Comparison of ENCODE assay signal across 21 cellular contexts in genomic region chr9:136537411-136537810, GRCh38. TPM values are rescaled to one million over a fixed set of nuclear protein-coding genes. Genes with fewer than 3 reads are reported as not detected.
DNase-seq lines count a peak whose midpoint lies in the region; ATAC-seq, FAIRE-seq and TF ChIP-seq lines count a peak whose summit lies in the region.
"Had no signal": no experiment of that assay in that cellular context is flagged by ENCODE, and none has a peak within 500 bp of the region (broad histone marks: within the 10 kb centered on the region; RNA-seq: fewer than 3 reads in every experiment).

No MANE protein-coding gene starts in this region.

- POLR2A ChIA-PET in HepG2 (lab: Yijun Ruan, JAX) (no interaction called here), WTC11 (lab: Charles Lee) (no interaction called here)

- CTCF ChIA-PET in HepG2 (lab: Yijun Ruan, JAX; ENCODE audit: low intra/inter-chr PET ratio, low total read pairs) (no interaction called here), WTC11 (lab: Charles Lee) (interaction anchor here (1.2 to 1.5 kb wide), 4 partner anchors 11 to 92 kb away, joined by 3 to 4 read pairs (median 3); no protein-coding TSS in a partner anchor)

- H3K27ac Mint-ChIP-seq in WTC11 = no peak overlapping the region
- H3K27ac Mint-ChIP-seq: H9, neural progenitor cell had no signal

- H3K27ac ChIP-seq in HepG2 (ENCODE audit: extremely low read length, insufficient read depth, low read length) = no peak overlapping the region
- H3K27ac ChIP-seq in right lobe of liver = no peak overlapping the region
- peak overlapping the region; percentile 0 for H3K27ac ChIP-seq in lower lobe of right lung
- peak overlapping the region; percentile 91 for H3K27ac ChIP-seq in vagina
- no peak overlapping the region for H3K27ac ChIP-seq in tibial artery
- no peak overlapping the region for H3K27ac ChIP-seq in right cardiac atrium (ENCODE audit: low read length)
- H3K27ac ChIP-seq: neural progenitor cell had no signal

- H3K9me3 Mint-ChIP-seq in WTC11 = no peaks in the 10 kb centered on the region
- H3K9me3 Mint-ChIP-seq: H9, neural progenitor cell had no signal

- no peaks in the 10 kb centered on the region; a peak in 1 of 5 replicates for H3K27me3 ChIP-seq in HepG2 (ENCODE audit: control insufficient read depth in 1 of 2, insufficient read depth in 2 of 2, low read length in 2 of 2)
- no peaks in the 10 kb centered on the region for H3K27me3 ChIP-seq in right lobe of liver
- H3K27me3 ChIP-seq in lower lobe of right lung (ENCODE audit: low read depth) = no peaks in the 10 kb centered on the region
- H3K27me3 ChIP-seq in vagina = no peaks in the 10 kb centered on the region
- H3K27me3 ChIP-seq in tibial artery = no peaks in the 10 kb centered on the region
- no peaks in the 10 kb centered on the region for H3K27me3 ChIP-seq in right cardiac atrium (ENCODE audit: control insufficient read depth, insufficient read depth)
- H3K27me3 ChIP-seq: BE2C, neural progenitor cell, right atrium auricular region, suprapubic skin had no signal

- H3K9me3 ChIP-seq in HepG2 (ENCODE audit: low read length) (no peaks in the 10 kb centered on the region), right lobe of liver (no peaks in the 10 kb centered on the region), lower lobe of right lung (no peaks in the 10 kb centered on the region), vagina (no peaks in the 10 kb centered on the region), tibial artery (no peaks in the 10 kb centered on the region), right cardiac atrium (ENCODE audit: control insufficient read depth, low read length) (no peaks in the 10 kb centered on the region)
- H3K9me3 ChIP-seq: BE2C, right atrium auricular region, suprapubic skin had no signal

- TF ChIP-seq POLR2A in HepG2 (IDR thresholded peaks at IDR 0.05; ENCODE audit: insufficient read depth in 1 of 2, low read depth in 2 of 2, low read length in 2 of 2) (no peak), right lobe of liver (IDR thresholded peaks at IDR 0.05) (no peak), vagina (IDR thresholded peaks at IDR 0.05) (no peak)

- BruUV-seq in HepG2 (replicated peaks; lab: Mats Ljungman, UMichigan) = no TSS peak

- no peaks in the 10 kb centered on the region for H3K27me3 Mint-ChIP-seq in WTC11 (ENCODE audit: low read depth)

- in situ Hi-C loops in HepG2 (cut with HindIII; ENCODE audit: extremely low pct_ligation_motif_present, low pct_unique_long_range_greater_than_20kb) = no loop called here

- H3K4me1 Mint-ChIP-seq in WTC11 = peaks cover 21% of the 10 kb centered on the region

- H3K4me1 ChIP-seq in HepG2 (ENCODE audit: insufficient read depth, low read length) = no peaks in the 10 kb centered on the region
- H3K4me1 ChIP-seq in right lobe of liver = peaks cover 0 to 15% (median 4%) of the 10 kb centered on the region in 4 donors
- peaks cover 90% of the 10 kb centered on the region for H3K4me1 ChIP-seq in lower lobe of right lung
- peaks cover 94% of the 10 kb centered on the region for H3K4me1 ChIP-seq in vagina
- peaks cover 0 to 68% (median 42%) of the 10 kb centered on the region in 4 donors for H3K4me1 ChIP-seq in tibial artery
- H3K4me1 ChIP-seq in right cardiac atrium (ENCODE audit: control insufficient read depth, insufficient read depth, low read length) = peaks cover 19% of the 10 kb centered on the region
- H3K4me1 ChIP-seq: BE2C had no signal

- H4K20me1 ChIP-seq in HepG2 (ENCODE audit: insufficient read depth, low read length) = no peaks in the 10 kb centered on the region

- TF ChIP-seq EP300 in HepG2 (IDR thresholded peaks at IDR 0.05; ENCODE audit: low read depth in 2 of 2, low read length in 2 of 2) (no peak), HepG2 (CRISPR knock-in tag; IDR thresholded peaks at IDR 0.05; ENCODE audit: borderline replicate concordance) (no peak)

- 87% methylated on average over 7 of the region's 7 CpGs for WGBS in HepG2 (ENCODE audit: low lambda C conversion rate)
- 82% methylated on average over 2 of the region's 7 CpGs for WGBS in right lobe of liver (ENCODE audit: insufficient coverage, low coverage, low lambda C conversion rate, missing lambda C conversion rate)
- WGBS in right cardiac atrium = 89% methylated on average over 7 of the region's 7 CpGs

- TF ChIP-seq CTCF in HepG2 (CRISPR knock-in tag; IDR thresholded peaks at IDR 0.05) (no peak), right lobe of liver (IDR thresholded peaks at IDR 0.05) (no peak), WTC11 (IDR thresholded peaks at IDR 0.05) (no peak), lower lobe of right lung (IDR thresholded peaks at IDR 0.05) (no peak), vagina (IDR thresholded peaks at IDR 0.05) (no peak), tibial artery (IDR thresholded peaks at IDR 0.05) (no peak)

- H3K36me3 ChIP-seq in HepG2 (replicated peaks in 1 of 2; ENCODE audit: control insufficient read depth in 1 of 2, insufficient read depth in 2 of 2, low read length in 2 of 2) = no peaks in the 10 kb centered on the region
- peaks cover 0 to 4% (median 0%) of the 10 kb centered on the region in 4 donors for H3K36me3 ChIP-seq in right lobe of liver
- H3K36me3 ChIP-seq in lower lobe of right lung = peaks cover 51% of the 10 kb centered on the region
- H3K36me3 ChIP-seq in vagina = peaks cover 0 to 6% of the 10 kb centered on the region in 2 donors
- H3K36me3 ChIP-seq in tibial artery = peaks cover 0 to 40% (median 23%) of the 10 kb centered on the region in 3 donors
- H3K36me3 ChIP-seq: BE2C, neural progenitor cell had no signal

- DNase-seq in HepG2 (ENCODE audit: low spot score) (no peak), right lobe of liver (no peak), WTC11 (ENCODE audit: low spot score) (no peak), lower lobe of right lung (no peak), vagina (ENCODE audit: extremely low spot score in 2 of 2) (no peak), tibial artery (no peak), AG08396 (ENCODE audit: low spot score) (no peak), right cardiac atrium (no peak)
- DNase-seq: amygdala; BE2C; central memory CD4-positive, alpha-beta T cell; DMS153; effector CD4-positive, alpha-beta T cell; head of caudate nucleus; NCI-H1092; NCI-H2081 treated with DMSO at 0.1 percent for 48 hours; NCI-H510A treated with DMSO at 0.1 percent for 48 hours had no signal

- H3K4me2 ChIP-seq in HepG2 (ENCODE audit: low read depth, low read length) = no peak overlapping the region
- H3K4me2 ChIP-seq: neural progenitor cell had no signal

- ATAC-seq in HepG2 = no peak
- no peak for ATAC-seq in right lobe of liver
- no peak for ATAC-seq in WTC11
- ATAC-seq in lower lobe of right lung = no peak
- no peak for ATAC-seq in right cardiac atrium

- FAIRE-seq in HepG2 (lab: Jason Lieb, UNC) = no peak

- intact Hi-C loops in HepG2 (cut with micrococcal nuclease; ENCODE audit: unreplicated experiment) (no loop called here), right lobe of liver (cut with DNase I) (no loop called here), lower lobe of right lung (cut with DNase I) (no loop called here), vagina (cut with DNase I) (no loop called here), tibial artery (cut with DNase I; ENCODE audit: low total_unique reads) (loop anchor here (5.0 kb wide), 1 partner anchor 80 kb away; no protein-coding TSS in a partner anchor), right cardiac atrium (cut with DNase I) (no loop called here)

- peaks cover 8% of the 10 kb centered on the region for H3K36me3 Mint-ChIP-seq in WTC11

- no peaks in the 10 kb centered on the region for H3K79me2 ChIP-seq in HepG2 (ENCODE audit: insufficient read depth, low read length)

- no peak overlapping the region for H3K9ac ChIP-seq in HepG2 (ENCODE audit: insufficient read depth, low read depth, low read length)
- H3K9ac ChIP-seq: neural progenitor cell had no signal

- H2AFZ ChIP-seq in HepG2 (ENCODE audit: low read length) = no peak overlapping the region
- H2AFZ ChIP-seq: neural progenitor cell had no signal

- no peak overlapping the region for H3K4me3 ChIP-seq in HepG2 (replicated peaks in 1 of 3; ENCODE audit: insufficient read depth in 1 of 3, low read depth in 2 of 3, low read length in 3 of 3)
- H3K4me3 ChIP-seq in right lobe of liver = no peak overlapping the region
- no peak overlapping the region for H3K4me3 ChIP-seq in lower lobe of right lung
- no peak overlapping the region for H3K4me3 ChIP-seq in vagina
- H3K4me3 ChIP-seq in tibial artery = no peak overlapping the region
- H3K4me3 ChIP-seq in right cardiac atrium (ENCODE audit: low read length) = no peak overlapping the region
- H3K4me3 ChIP-seq: neural progenitor cell, right atrium auricular region, suprapubic skin had no signal

- no peak for TF ChIP-seq RAD21 in HepG2 (CRISPR knock-in tag; IDR thresholded peaks at IDR 0.05)

- no peak overlapping the region for H3K4me3 Mint-ChIP-seq in WTC11
- H3K4me3 Mint-ChIP-seq: H9, neural progenitor cell had no signal

RNA-seq across cellular contexts. Expression of gene NOTCH1, which starts 8.4 kb away (rescaled TPM):
- total RNA-seq in HepG2 (2016; rRNA removed; fragmentation: Illumina TruSeq; extraction: Trizol) (0.22 and 0.35 TPM in 2 replicates), right lobe of liver (10 to 100 TPM; 17.4 to 26.2 (median 19.3) TPM), WTC11 (2021) (76.7 to 95.6 TPM (median 79.2 TPM) in 3 replicates), lower lobe of right lung (91.4 TPM), vagina (67.0 TPM), right cardiac atrium (10 to 100 TPM; 20.4 to 31.9 (median 29.4) TPM)
- 0.18 and 0.20 TPM in 2 replicates for total RNA-seq in HepG2 (2016; cell fraction: cytosol; rRNA removed; fragmentation: Illumina TruSeq; extraction: Trizol; ENCODE audit: low read depth)
- 0.13 and 0.43 TPM in 2 replicates for total RNA-seq in HepG2 (2016; cell fraction: insoluble cytoplasmic fraction; rRNA removed; fragmentation: Illumina TruSeq; extraction: Trizol)
- total RNA-seq in HepG2 (2016; cell fraction: membrane; rRNA removed; fragmentation: Illumina TruSeq; extraction: Trizol) = 0.17 and 0.28 TPM in 2 replicates
- 0.69 and 1.3 TPM in 2 replicates for total RNA-seq in HepG2 (2016; cell fraction: nucleus; rRNA removed; fragmentation: Illumina TruSeq; extraction: Trizol)
- polyA plus RNA-seq in HepG2 (2011; rRNA removed) (0.09 and 0.12 TPM in 2 replicates), right cardiac atrium (10.8 TPM)
- 0.04 and 0.11 TPM in 2 replicates for polyA plus RNA-seq in HepG2 (2011; cell fraction: cytosol; rRNA removed)
- 0.90 and 1.1 TPM in 2 replicates for polyA plus RNA-seq in HepG2 (2011; cell fraction: nucleus; rRNA removed)
- 0.09 and 0.31 TPM in 2 replicates for polyA plus RNA-seq in HepG2 (2012)
- 0.02 TPM in 2 replicates for polyA plus RNA-seq in HepG2 (2016; cell fraction: cytosol; fragmentation: Illumina TruSeq; extraction: Trizol; ENCODE audit: low read depth)
- polyA plus RNA-seq in HepG2 (2016; cell fraction: insoluble cytoplasmic fraction; fragmentation: Illumina TruSeq; extraction: Trizol; ENCODE audit: low read depth) = 0.15 and 0.22 TPM in 2 replicates
- polyA plus RNA-seq in HepG2 (2016; cell fraction: membrane; fragmentation: Illumina TruSeq; extraction: Trizol; ENCODE audit: low read depth) = 0.05 and 0.13 TPM in 2 replicates
- 1.3 and 1.9 TPM in 2 replicates for polyA plus RNA-seq in HepG2 (2016; cell fraction: nucleus; fragmentation: Illumina TruSeq; extraction: Trizol; ENCODE audit: insufficient read depth, low read depth)
- polyA minus RNA-seq in HepG2 (2011; rRNA and poly(A)+ RNA removed; ENCODE audit: low replicate concordance) = 0.54 and 4.7 TPM in 2 replicates
- polyA minus RNA-seq in HepG2 (2011; cell fraction: cytosol; rRNA and poly(A)+ RNA removed) = 0.44 and 0.99 TPM in 2 replicates
- polyA minus RNA-seq in HepG2 (2011; cell fraction: nucleus; rRNA and poly(A)+ RNA removed) = 0.64 and 0.75 TPM in 2 replicates

RNA-seq across cellular contexts. Expression of gene SEC16A, which starts 54.6 kb away (rescaled TPM):
- total RNA-seq in HepG2 (2016; rRNA removed; fragmentation: Illumina TruSeq; extraction: Trizol) = 15.9 and 27.7 TPM in 2 replicates
- 3.9 TPM in 2 replicates for total RNA-seq in HepG2 (2016; cell fraction: cytosol; rRNA removed; fragmentation: Illumina TruSeq; extraction: Trizol; ENCODE audit: low read depth)
- total RNA-seq in HepG2 (2016; cell fraction: insoluble cytoplasmic fraction; rRNA removed; fragmentation: Illumina TruSeq; extraction: Trizol) = 15.7 and 21.0 TPM in 2 replicates
- total RNA-seq in HepG2 (2016; cell fraction: membrane; rRNA removed; fragmentation: Illumina TruSeq; extraction: Trizol) = 12.2 and 12.3 TPM in 2 replicates
- total RNA-seq in HepG2 (2016; cell fraction: nucleus; rRNA removed; fragmentation: Illumina TruSeq; extraction: Trizol) = 25.4 and 28.9 TPM in 2 replicates
- 17.9 and 18.9 TPM in 2 replicates for polyA plus RNA-seq in HepG2 (2011; rRNA removed)
- polyA plus RNA-seq in HepG2 (2011; cell fraction: cytosol; rRNA removed) = 12.7 and 13.2 TPM in 2 replicates
- 71.0 and 81.7 TPM in 2 replicates for polyA plus RNA-seq in HepG2 (2011; cell fraction: nucleus; rRNA removed)
- polyA plus RNA-seq in HepG2 (2012) = 26.1 and 28.5 TPM in 2 replicates
- 2.6 and 3.4 TPM in 2 replicates for polyA plus RNA-seq in HepG2 (2016; cell fraction: cytosol; fragmentation: Illumina TruSeq; extraction: Trizol; ENCODE audit: low read depth)
- polyA plus RNA-seq in HepG2 (2016; cell fraction: insoluble cytoplasmic fraction; fragmentation: Illumina TruSeq; extraction: Trizol; ENCODE audit: low read depth) = 29.5 and 38.6 TPM in 2 replicates
- polyA plus RNA-seq in HepG2 (2016; cell fraction: membrane; fragmentation: Illumina TruSeq; extraction: Trizol; ENCODE audit: low read depth) = 7.1 and 8.4 TPM in 2 replicates
- polyA plus RNA-seq in HepG2 (2016; cell fraction: nucleus; fragmentation: Illumina TruSeq; extraction: Trizol; ENCODE audit: insufficient read depth, low read depth) = 72.9 and 74.4 TPM in 2 replicates
- polyA minus RNA-seq in HepG2 (2011; rRNA and poly(A)+ RNA removed; ENCODE audit: low replicate concordance) = 29.0 and 33.5 TPM in 2 replicates
- 27.1 and 28.7 TPM in 2 replicates for polyA minus RNA-seq in HepG2 (2011; cell fraction: cytosol; rRNA and poly(A)+ RNA removed)
- polyA minus RNA-seq in HepG2 (2011; cell fraction: nucleus; rRNA and poly(A)+ RNA removed) = 24.8 and 24.9 TPM in 2 replicates
- 100 to 1,000 TPM in 2 of 6 experiments, 10 to 100 TPM in 4; 46.9 to 108 (median 72.0) TPM for total RNA-seq in right lobe of liver
- total RNA-seq in WTC11 (2021) = 52.1 to 70.9 TPM (median 52.3 TPM) in 3 replicates
- 66.5 TPM for total RNA-seq in lower lobe of right lung
- 52.3 TPM for total RNA-seq in vagina
- 10 to 100 TPM; 24.2 to 35.3 (median 28.6) TPM for total RNA-seq in right cardiac atrium
- 23.1 TPM for polyA plus RNA-seq in right cardiac atrium

Comparison
In these comparisons a context has a peak if more than half of its experiments do, and no peak if none do; other contexts are left out.
1. RNA of gene NOTCH1, which starts 8.4 kb away (total RNA-seq): 76.7 to 95.6 TPM in WTC11, 91.4 TPM in lower lobe of right lung (single experiment), 67.0 TPM in vagina (single experiment), 20.4 to 31.9 TPM in right cardiac atrium and 17.4 to 26.2 TPM in right lobe of liver; 0.13 to 1.3 TPM in HepG2; every median in the first group is over 4 times any median in the second.
2. H3K27ac ChIP-seq: peak in lower lobe of right lung (single experiment) and vagina (single experiment); none in HepG2 (single experiment), right lobe of liver (0 of 3), tibial artery (0 of 2) and right cardiac atrium (single experiment).
3. Of the 50 proteins assayed by ChIP-seq in both HepG2 and WTC11: peak only in HepG2: none; only in WTC11: none; in both: ZNF121; in neither: 49.